18 cellular contexts compared by ENCODE assay signal in genomic region chr2:202778217-202778616, GRCh38.
"Had no signal": no experiment of that assay in that cellular context is flagged by ENCODE, and none has a peak within 500 bp of the region (broad histone marks: within the 10 kb centered on the region; RNA-seq: fewer than 3 reads in every experiment).

No MANE protein-coding gene starts in this region.

- H3K4me3 ChIP-seq: esophagus muscularis mucosa, gastroesophageal sphincter, heart right ventricle, pancreas, testis had no signal

- ATAC-seq: gastroesophageal sphincter; heart right ventricle; naive thymus-derived CD8-positive, alpha-beta T cell; pancreas; sciatic nerve; stimulated activated memory B cell treated with anti-CD40 and anti-IgM and Interleukin-4, amounts not matched to agents 10 μg/mL and 1 μg/mL and 100 μg/mL, for 72 hours had no signal

- H3K27ac ChIP-seq: esophagus muscularis mucosa, gastroesophageal sphincter, heart right ventricle, pancreas, testis had no signal

- H3K4me1 ChIP-seq: esophagus muscularis mucosa, gastroesophageal sphincter, heart right ventricle had no signal

- DNase-seq: activated B cell treated with CpG ODN at 0.5 μM for 24 hours; activated CD4-positive, alpha-beta memory T cell treated with anti-CD3 and anti-CD28 coated beads for 36 hours; activated CD4-positive, alpha-beta T cell treated with anti-CD3 and anti-CD28 coated beads for 4 hours; activated T-cell treated with anti-CD3 and anti-CD28 coated beads for 4 hours; effector memory CD4-positive, alpha-beta T cell; heart right ventricle; mesendoderm; naive thymus-derived CD8-positive, alpha-beta T cell; pancreas; stimulated activated CD4-positive, alpha-beta T cell treated with anti-CD3 and anti-CD28 coated beads, Interleukin-4, amount 100 ng/mL, for 4 hours; T-helper 2 cell; testis had no signal

- H3K9me3 ChIP-seq: esophagus muscularis mucosa, gastroesophageal sphincter, heart right ventricle, pancreas, testis had no signal

- H3K27me3 ChIP-seq: esophagus muscularis mucosa, gastroesophageal sphincter, heart right ventricle, pancreas, testis had no signal

- FAIRE-seq: bronchial epithelial cell, endothelial cell of umbilical vein, pancreas had no signal

- H3K36me3 ChIP-seq: pancreas had no signal
